8 cellular contexts compared by ENCODE assay signal in genomic region chr12:6613015-6613775, GRCh38. TPM values are rescaled to one million over a fixed set of nuclear protein-coding genes. Genes with fewer than 3 reads are reported as not detected.
A peak's percentile ranks its signal among the peaks of the same experiment; 100 is the strongest.
DNase-seq lines count a peak whose midpoint lies in the region; ATAC-seq and TF ChIP-seq lines count a peak whose summit lies in the region.

No MANE protein-coding gene starts in this region.

- H3K9me3 Mint-ChIP-seq in stimulated activated memory B cell treated with anti-CD40 and anti-IgM and Interleukin-4, amounts not matched to agents 10 μg/mL and 1 μg/mL and 100 μg/mL, for 72 hours, result no peaks in the 10 kb centered on the region

- no peaks in the 10 kb centered on the region for H3K9me3 ChIP-seq in KOPT-K1 (ENCODE audit: insufficient read depth, low read length, poor library complexity, severe bottlenecking)

- H3K27ac ChIP-seq in KOPT-K1 (ENCODE audit: low read depth, low read length, poor library complexity, severe bottlenecking), result peak overlapping the region; percentile 92

- H3K4me3 Mint-ChIP-seq in stimulated activated memory B cell treated with anti-CD40 and anti-IgM and Interleukin-4, amounts not matched to agents 10 μg/mL and 1 μg/mL and 100 μg/mL, for 72 hours, result no peak overlapping the region

- H3K36me3 Mint-ChIP-seq in stimulated activated memory B cell treated with anti-CD40 and anti-IgM and Interleukin-4, amounts not matched to agents 10 μg/mL and 1 μg/mL and 100 μg/mL, for 72 hours, result no peaks in the 10 kb centered on the region

- no peak for TF ChIP-seq CTCF in choroid plexus epithelial cell (conservative IDR thresholded peaks at IDR 0.05; ENCODE audit: low read depth, low read length)

- no peaks in the 10 kb centered on the region for H3K27me3 Mint-ChIP-seq in stimulated activated memory B cell treated with anti-CD40 and anti-IgM and Interleukin-4, amounts not matched to agents 10 μg/mL and 1 μg/mL and 100 μg/mL, for 72 hours

- H3K27ac Mint-ChIP-seq in stimulated activated memory B cell treated with anti-CD40 and anti-IgM and Interleukin-4, amounts not matched to agents 10 μg/mL and 1 μg/mL and 100 μg/mL, for 72 hours, result peak overlapping the region; percentile 87

- peak overlapping the region; percentile 37 for H3K4me3 ChIP-seq in choroid plexus epithelial cell (ENCODE audit: low read depth, low read length)

- intact Hi-C loops in left colon (cut with DNase I, micrococcal nuclease), result no loop called here

- DNase-seq in DMS 273 treated with DMSO at 0.1 percent for 48 hours (lab: John Stamatoyannopoulos, UW), result peak; percentile 63
- peak; percentile 82 for DNase-seq in OCI-M1 (lab: John Stamatoyannopoulos, UW)
- DNase-seq in choroid plexus epithelial cell (ENCODE audit: low read depth), result peak; percentile 86
- peak; percentile 83 to 94 for DNase-seq in left colon

- peaks cover 51% of the 10 kb centered on the region for H3K4me1 Mint-ChIP-seq in stimulated activated memory B cell treated with anti-CD40 and anti-IgM and Interleukin-4, amounts not matched to agents 10 μg/mL and 1 μg/mL and 100 μg/mL, for 72 hours

- ATAC-seq in left colon, result peak; percentile 51
- peak; percentile 4 for ATAC-seq in stimulated activated memory B cell treated with anti-CD40 and anti-IgM and Interleukin-4, amounts not matched to agents 10 μg/mL and 1 μg/mL and 100 μg/mL, for 72 hours
- no peak for ATAC-seq in HG03439 (IDR thresholded peaks at IDR 0.05; ENCODE audit: unreplicated experiment)
- no peak for ATAC-seq in HG03159 (IDR thresholded peaks at IDR 0.05; ENCODE audit: unreplicated experiment)

- no peaks in the 10 kb centered on the region for H3K36me3 ChIP-seq in KOPT-K1 (ENCODE audit: insufficient read depth, low read length)

RNA-seq across cellular contexts. Expression of gene CHD4, which starts 6.0 kb away (rescaled TPM):
- 100 to 1,000 TPM; 142 to 157 TPM for total RNA-seq in left colon

RNA-seq across cellular contexts. Expression of gene LPAR5, which starts 22.6 kb away (rescaled TPM):
- total RNA-seq in left colon, result 10 to 100 TPM; 25.6 to 26.7 TPM

RNA-seq across cellular contexts. Expression of gene ACRBP, which starts 34.0 kb away (rescaled TPM):
- 1 to 10 TPM; 2.9 to 3.4 TPM for total RNA-seq in left colon

RNA-seq across cellular contexts. Expression of gene NOP2, which starts 45.1 kb away (rescaled TPM):
- 10 to 100 TPM; 22.2 to 34.4 TPM for total RNA-seq in left colon

RNA-seq across cellular contexts. Expression of gene ING4, which starts 49.7 kb away (rescaled TPM):
- total RNA-seq in left colon, result 10 to 100 TPM; 23.6 to 38.9 TPM

Comparison
In these comparisons a context has a peak if more than half of its experiments do, and no peak if none do; other contexts are left out.
1. ATAC-seq: peak in left colon (single experiment) and stimulated activated memory B cell treated with anti-CD40 and anti-IgM and Interleukin-4, amounts not matched to agents 10 μg/mL and 1 μg/mL and 100 μg/mL, for 72 hours (single experiment); none in HG03439 (single experiment) and HG03159 (single experiment).
2. Peak in every context shown above with its lines, with median percentiles within 50 percentile points of each other: DNase-seq.